ENCODE assay signal across 23 cellular contexts in the genomic region with DNA sequence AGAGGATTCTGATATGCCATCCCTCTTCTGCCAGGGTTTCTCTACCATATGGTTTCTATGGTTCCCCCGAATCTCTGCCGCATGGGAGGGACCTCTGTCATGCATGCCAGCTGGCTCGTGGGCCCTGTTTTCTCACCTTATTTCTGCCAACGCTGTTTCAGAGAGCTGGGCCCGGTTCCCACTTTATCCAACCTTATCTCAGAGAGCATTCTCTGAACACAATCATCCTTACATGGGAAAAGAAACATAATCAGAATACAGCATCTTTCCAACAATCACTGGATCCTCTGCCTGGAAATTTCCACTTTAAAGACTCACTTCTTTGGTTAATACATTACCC.
DNase-seq lines count a peak whose midpoint lies in the region; ATAC-seq and TF ChIP-seq lines count a peak whose summit lies in the region.
"Had no signal": no experiment of that assay in that cellular context is flagged by ENCODE, and none has a peak within 500 bp of the region (broad histone marks: within the 10 kb centered on the region; RNA-seq: fewer than 3 reads in every experiment).

No MANE protein-coding gene starts in this region.

- in situ Hi-C loops in G401 (cut with HindIII; ENCODE audit: low sequenced_read_pairs), result no loop called here

- no peaks in the 10 kb centered on the region for H3K36me3 Mint-ChIP-seq in osteocyte (ENCODE audit: unreplicated experiment)
- H3K36me3 Mint-ChIP-seq: activated naive CD4-positive, alpha-beta T cell treated with anti-CD3 and anti-CD28 coated beads, Interleukin-2, amount 50 U/mL, for 24 hours had no signal

- TF ChIP-seq CTCF in fibroblast of the aortic adventitia (IDR thresholded peaks at IDR 0.05; ENCODE audit: insufficient read depth, low read length) (no peak), osteocyte (IDR thresholded peaks at IDR 0.05) (no peak), sigmoid colon (IDR thresholded peaks at IDR 0.05) (no peak), mucosa of descending colon (IDR thresholded peaks at IDR 0.05) (no peak), GM20000 (IDR thresholded peaks at IDR 0.05; ENCODE audit: extremely low read depth, missing control alignments) (no peak)

- H3K4me3 ChIP-seq in fibroblast of the aortic adventitia (ENCODE audit: low read depth, low read length) (no peak overlapping the region), sigmoid colon (no peak overlapping the region), mucosa of descending colon (no peak overlapping the region)
- H3K4me3 ChIP-seq: body of pancreas, hepatocyte, lower lobe of right lung, right lobe of liver, suprapubic skin had no signal

- no peaks in the 10 kb centered on the region for H3K27me3 Mint-ChIP-seq in osteocyte (ENCODE audit: unreplicated experiment)
- H3K27me3 Mint-ChIP-seq: CD4-positive, alpha-beta T cell had no signal

- no peak for TF ChIP-seq POLR2A in sigmoid colon (IDR thresholded peaks at IDR 0.05)

- peak overlapping the region; percentile 57 for H3K27ac Mint-ChIP-seq in osteocyte (ENCODE audit: unreplicated experiment)
- H3K27ac Mint-ChIP-seq: activated naive CD4-positive, alpha-beta T cell treated with anti-CD3 and anti-CD28 coated beads, Interleukin-2, amount 50 U/mL, for 24 hours; activated T-cell treated with anti-CD3 and anti-CD28 coated beads, Interleukin-2, amount 50 U/mL, for 72 hours; CD4-positive, alpha-beta T cell had no signal

- H3K9me3 Mint-ChIP-seq in osteocyte (ENCODE audit: unreplicated experiment), result no peaks in the 10 kb centered on the region
- H3K9me3 Mint-ChIP-seq: activated naive CD4-positive, alpha-beta T cell treated with anti-CD3 and anti-CD28 coated beads, Interleukin-2, amount 50 U/mL, for 24 hours; activated T-cell treated with anti-CD3 and anti-CD28 coated beads, Interleukin-2, amount 50 U/mL, for 72 hours; CD4-positive, alpha-beta T cell had no signal

- H3K9me3 ChIP-seq in sigmoid colon (no peaks in the 10 kb centered on the region), mucosa of descending colon (no peaks in the 10 kb centered on the region)
- H3K9me3 ChIP-seq: body of pancreas, lower lobe of right lung, neutrophil, right lobe of liver, suprapubic skin had no signal

- ATAC-seq in mucosa of descending colon, result no peak
- ATAC-seq: activated T-cell treated with anti-CD3 and anti-CD28 coated beads, Interleukin-2, amount 50 U/mL, for 72 hours; body of pancreas; lower lobe of right lung; right lobe of liver had no signal

- TF ChIP-seq EP300 in sigmoid colon (IDR thresholded peaks at IDR 0.05), result no peak

- peaks cover 33% of the 10 kb centered on the region for H3K4me1 Mint-ChIP-seq in osteocyte (ENCODE audit: unreplicated experiment)
- H3K4me1 Mint-ChIP-seq: activated naive CD4-positive, alpha-beta T cell treated with anti-CD3 and anti-CD28 coated beads, Interleukin-2, amount 50 U/mL, for 24 hours had no signal

- no peaks in the 10 kb centered on the region for H3K27me3 ChIP-seq in sigmoid colon
- H3K27me3 ChIP-seq: body of pancreas, hepatocyte, neutrophil, right lobe of liver, suprapubic skin had no signal

- H3K4me1 ChIP-seq in sigmoid colon, result no peaks in the 10 kb centered on the region
- H3K4me1 ChIP-seq in mucosa of descending colon (ENCODE audit: low read depth), result no peaks in the 10 kb centered on the region
- H3K4me1 ChIP-seq: body of pancreas, lower lobe of right lung, right lobe of liver, suprapubic skin had no signal

- 76 to 83% methylated on average over 5 of the region's 5 CpGs for WGBS in sigmoid colon, 2 donors

- DNase-seq in G401 (ENCODE audit: low spot score) (peak; percentile 94), amygdala (lab: John Stamatoyannopoulos, UW) (peak in 36 of 56 donors; percentile 1 to 75 (median 19)), fibroblast of the aortic adventitia (ENCODE audit: low read depth) (peak; percentile 84), osteocyte (ENCODE audit: extremely low spot score, unreplicated experiment) (no peak), sigmoid colon (no peak), mucosa of descending colon (no peak), GM20000 (ENCODE audit: low spot score) (no peak)
- DNase-seq: activated CD4-positive, alpha-beta T cell treated with anti-CD3 and anti-CD28 coated beads for 4 hours; activated T-cell treated with anti-CD3 and anti-CD28 coated beads, Interleukin-2, amount 50 U/mL, for 72 hours; CD4-positive, alpha-beta T cell; foreskin fibroblast; H7; lower lobe of right lung; MV-4-11; NCI-H2029 treated with DMSO at 0.1 percent for 48 hours; NCI-H510A treated with DMSO at 0.1 percent for 48 hours; right lobe of liver had no signal

- H3K36me3 ChIP-seq in sigmoid colon (no peaks in the 10 kb centered on the region), mucosa of descending colon (ENCODE audit: low read depth) (no peaks in the 10 kb centered on the region)
- H3K36me3 ChIP-seq: lower lobe of right lung, neutrophil, right lobe of liver, suprapubic skin had no signal

- H3K27ac ChIP-seq in sigmoid colon, result no peak overlapping the region
- H3K27ac ChIP-seq: body of pancreas, hepatocyte, KMS-11, lower lobe of right lung, neutrophil, right lobe of liver, suprapubic skin had no signal

- intact Hi-C loops in sigmoid colon (cut with DNase I), result no loop called here
- intact Hi-C loops in mucosa of descending colon (cut with DNase I, micrococcal nuclease), result no loop called here

- H3K4me3 Mint-ChIP-seq in osteocyte (ENCODE audit: unreplicated experiment), result no peak overlapping the region
- H3K4me3 Mint-ChIP-seq: activated naive CD4-positive, alpha-beta T cell treated with anti-CD3 and anti-CD28 coated beads, Interleukin-2, amount 50 U/mL, for 24 hours; activated T-cell treated with anti-CD3 and anti-CD28 coated beads, Interleukin-2, amount 50 U/mL, for 72 hours; CD4-positive, alpha-beta T cell had no signal

Comparison
In these comparisons a context has a peak if more than half of its experiments do, and no peak if none do; other contexts are left out.
1. DNase-seq: peak in G401 (single experiment), amygdala (36 of 56) and fibroblast of the aortic adventitia (single experiment); none in osteocyte (single experiment), sigmoid colon (single experiment), mucosa of descending colon (0 of 3) and GM20000 (single experiment).